In the genomic region with DNA sequence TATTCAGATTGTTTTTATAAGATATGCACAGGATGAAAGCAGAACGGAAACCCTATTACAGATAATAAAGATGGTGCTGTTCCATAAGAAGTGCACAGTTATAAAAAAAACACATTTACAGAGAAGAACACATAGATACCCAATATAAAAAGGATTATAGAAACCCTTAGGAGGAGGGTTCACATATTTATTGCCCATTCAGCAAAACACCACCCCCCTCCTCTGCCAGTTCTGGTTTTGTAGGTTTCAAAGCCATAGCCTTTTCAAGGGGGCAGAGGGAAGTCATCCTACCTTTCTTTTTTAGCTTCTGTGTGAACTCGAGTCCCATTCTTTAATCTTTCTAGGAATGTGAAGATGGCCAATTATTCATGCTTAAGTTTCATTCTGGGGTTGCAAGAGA, we compare ENCODE assay signal across 33 cellular contexts.
"Had no signal": no experiment of that assay in that cellular context is flagged by ENCODE, and none has a peak within 500 bp of the region (broad histone marks: within the 10 kb centered on the region; RNA-seq: fewer than 3 reads in every experiment).

No MANE protein-coding gene starts in this region.

- H3K4me3 ChIP-seq: adrenal gland, ascending aorta, body of pancreas, breast epithelium, cardiac muscle cell had no signal

- H3K4me1 ChIP-seq: adrenal gland, ascending aorta, body of pancreas, breast epithelium had no signal

- ATAC-seq: activated naive CD4-positive, alpha-beta T cell treated with anti-CD3 and anti-CD28 coated beads, Interleukin-2, amount 50 U/mL, for 72 hours; activated naive CD8-positive, alpha-beta T cell treated with anti-CD3 and anti-CD28 coated beads, Interleukin-2, amount 50 U/mL, for 24 hours; activated T-cell treated with anti-CD3 and anti-CD28 coated beads, Interleukin-2, amount 50 U/mL, for 4 hours; activated T-cell treated with anti-CD3 and anti-CD28 coated beads, Interleukin-2, amount 50 U/mL, for 72 hours; activated T-helper 17 cell treated with anti-CD3 and anti-CD28 coated beads, Interleukin-2, amount 50 U/mL, for 72 hours; body of pancreas had no signal

- H3K9me3 ChIP-seq: adrenal gland, ascending aorta, body of pancreas, breast epithelium had no signal

- H3K36me3 ChIP-seq: adrenal gland, ascending aorta, brain microvascular endothelial cell, breast epithelium, cardiac muscle cell had no signal

- DNase-seq: activated effector memory CD4-positive, alpha-beta T cell treated with anti-CD3 and anti-CD28 coated beads, Interleukin-2, amount 50 U/mL, for 16 hours; activated effector memory CD4-positive, alpha-beta T cell treated with Interleukin-2 at 50 U/mL for 16 hours; activated gamma-delta T cell; activated gamma-delta T cell treated with Interleukin-2 at 50 U/mL for 16 hours; activated naive CD4-positive, alpha-beta T cell; activated naive CD4-positive, alpha-beta T cell treated with anti-CD3 and anti-CD28 coated beads for 36 hours; activated naive CD4-positive, alpha-beta T cell treated with anti-CD3 and anti-CD28 coated beads, Interleukin-2, amount 10 ng/mL, durations not matched to agents 7 days and 5 days; activated naive CD4-positive, alpha-beta T cell treated with anti-CD3 and anti-CD28 coated beads, Interleukin-2, amount 50 U/mL, for 16 hours; activated naive CD4-positive, alpha-beta T cell treated with Interleukin-2 at 50 U/mL for 16 hours; activated naive CD8-positive, alpha-beta T cell treated with anti-CD3 and anti-CD28 coated beads for 36 hours; activated naive CD8-positive, alpha-beta T cell treated with anti-CD3 and anti-CD28 coated beads, Interleukin-2, amount 10 ng/mL, durations not matched to agents 7 days and 5 days; activated naive CD8-positive, alpha-beta T cell treated with anti-CD3 and anti-CD28 coated beads, Interleukin-2, amount 50 U/mL, for 24 hours; activated T-cell treated with anti-CD3 and anti-CD28 coated beads, Interleukin-2, amount 50 U/mL, for 24 hours; activated T-cell treated with anti-CD3 and anti-CD28 coated beads, Interleukin-2, amount 50 U/mL, for 4 hours; activated T-cell treated with anti-CD3 and anti-CD28 coated beads, Interleukin-2, amount 50 U/mL, for 48 hours; activated T-cell treated with anti-CD3 and anti-CD28 coated beads, Interleukin-2, amount 50 U/mL, for 72 hours; adrenal gland; amniotic stem cell; amygdala; anterior cingulate cortex; aorta; body of pancreas; brain microvascular endothelial cell; caudate nucleus; central memory CD4-positive, alpha-beta T cell; cerebellar nuclear complex had no signal

- H3K27me3 ChIP-seq: adrenal gland, ascending aorta, body of pancreas, brain microvascular endothelial cell, breast epithelium, cardiac muscle cell had no signal

- FAIRE-seq: astrocyte, bronchial epithelial cell had no signal

- H3K27ac ChIP-seq: adrenal gland, ascending aorta, body of pancreas, brain microvascular endothelial cell, breast epithelium, cardiac muscle cell had no signal
